Comparison of ENCODE assay signal across 8 cellular contexts in genomic region chrX:155056877-155057792, GRCh38. TPM values are rescaled to one million over a fixed set of nuclear protein-coding genes. Genes with fewer than 3 reads are reported as not detected.
A peak's percentile ranks its signal among the peaks of the same experiment; 100 is the strongest.
DNase-seq lines count a peak whose midpoint lies in the region; ATAC-seq and TF ChIP-seq lines count a peak whose summit lies in the region.

No MANE protein-coding gene starts in this region.

- H3K36me3 Mint-ChIP-seq in activated CD8-positive, alpha-beta T cell treated with anti-CD3 and anti-CD28 coated beads, Interleukin-2, amount 10 ng/mL, durations not matched to agents 7 days and 5 days (ENCODE audit: low read depth): peaks cover 20% of the 10 kb centered on the region
- H3K36me3 Mint-ChIP-seq in endothelial cell (ENCODE audit: low read depth, unreplicated experiment) (peaks cover 8% of the 10 kb centered on the region), memory B cell (peaks cover 3% of the 10 kb centered on the region)

- no peaks in the 10 kb centered on the region for H3K9me3 Mint-ChIP-seq in activated CD8-positive, alpha-beta T cell treated with anti-CD3 and anti-CD28 coated beads, Interleukin-2, amount 10 ng/mL, durations not matched to agents 7 days and 5 days (ENCODE audit: insufficient read depth)
- H3K9me3 Mint-ChIP-seq in endothelial cell (ENCODE audit: unreplicated experiment): no peaks in the 10 kb centered on the region
- H3K9me3 Mint-ChIP-seq in memory B cell: no peaks in the 10 kb centered on the region

- DNase-seq in NCI-H2196 (lab: John Stamatoyannopoulos, UW; ENCODE audit: unreplicated experiment) (peak; percentile 41), NCI-H2196 treated with DMSO at 0.1 percent for 48 hours (lab: John Stamatoyannopoulos, UW; ENCODE audit: unreplicated experiment) (no peak), NCI-H2107 treated with DMSO at 0.1 percent for 48 hours (lab: John Stamatoyannopoulos, UW; ENCODE audit: unreplicated experiment) (peak; percentile 44), endothelial cell (ENCODE audit: low spot score) (peak; percentile 57), memory B cell (ENCODE audit: low spot score in 2 of 2) (peak; percentile 28 to 33)
- peak; percentile 62 for DNase-seq in activated CD8-positive, alpha-beta T cell treated with anti-CD3 and anti-CD28 coated beads, Interleukin-2, amount 10 ng/mL, durations not matched to agents 7 days and 5 days
- peak; percentile 12 for DNase-seq in stimulated activated naive CD4-positive, alpha-beta T cell treated with Interleukin-2 at 50 U/mL for 16 hours (lab: John Stamatoyannopoulos, UW)

- H3K4me3 Mint-ChIP-seq in activated CD8-positive, alpha-beta T cell treated with anti-CD3 and anti-CD28 coated beads, Interleukin-2, amount 10 ng/mL, durations not matched to agents 7 days and 5 days: peak overlapping the region; percentile 60
- H3K4me3 Mint-ChIP-seq in endothelial cell (ENCODE audit: unreplicated experiment) (no peak overlapping the region), memory B cell (peak overlapping the region; percentile 61)

- TF ChIP-seq CTCF in endothelial cell (IDR thresholded peaks at IDR 0.05; ENCODE audit: unreplicated experiment): peak; percentile 65

- no peaks in the 10 kb centered on the region for H3K27me3 Mint-ChIP-seq in activated CD8-positive, alpha-beta T cell treated with anti-CD3 and anti-CD28 coated beads, Interleukin-2, amount 10 ng/mL, durations not matched to agents 7 days and 5 days (ENCODE audit: low read depth)
- H3K27me3 Mint-ChIP-seq in endothelial cell (ENCODE audit: unreplicated experiment) (no peaks in the 10 kb centered on the region), memory B cell (no peaks in the 10 kb centered on the region)

- H3K4me1 Mint-ChIP-seq in activated CD8-positive, alpha-beta T cell treated with anti-CD3 and anti-CD28 coated beads, Interleukin-2, amount 10 ng/mL, durations not matched to agents 7 days and 5 days (ENCODE audit: low read depth): peaks cover 36% of the 10 kb centered on the region
- H3K4me1 Mint-ChIP-seq in endothelial cell (ENCODE audit: unreplicated experiment) (no peaks in the 10 kb centered on the region), memory B cell (peaks cover 3% of the 10 kb centered on the region)

- peak overlapping the region; percentile 77 for H3K27ac Mint-ChIP-seq in activated CD8-positive, alpha-beta T cell treated with anti-CD3 and anti-CD28 coated beads, Interleukin-2, amount 10 ng/mL, durations not matched to agents 7 days and 5 days
- H3K27ac Mint-ChIP-seq in endothelial cell (ENCODE audit: unreplicated experiment) (no peak overlapping the region), memory B cell (no peak overlapping the region)

- CTCF ChIA-PET in activated CD8-positive, alpha-beta T cell treated with anti-CD3 and anti-CD28 coated beads, Interleukin-2, amount 10 ng/mL, durations not matched to agents 7 days and 5 days (lab: Charles Lee): interaction anchor here (0.6 to 3.3 kb wide), 23 partner anchors 8 to 158 kb away, joined by 3 to 19 read pairs (median 8); partner anchors contain the start of gene FUNDC2

- ATAC-seq in HG02678 (IDR thresholded peaks at IDR 0.05; ENCODE audit: unreplicated experiment) (peak; percentile 81), memory B cell (ENCODE audit: low read depth) (peak; percentile 58)
- ATAC-seq in activated CD8-positive, alpha-beta T cell treated with anti-CD3 and anti-CD28 coated beads, Interleukin-2, amount 10 ng/mL, durations not matched to agents 7 days and 5 days: peak; percentile 82

- POLR2A ChIA-PET in activated CD8-positive, alpha-beta T cell treated with anti-CD3 and anti-CD28 coated beads, Interleukin-2, amount 10 ng/mL, durations not matched to agents 7 days and 5 days (lab: Charles Lee): no interaction called here

RNA-seq across cellular contexts. Expression of gene CMC4, which starts 13.8 kb away (rescaled TPM):
- total RNA-seq in activated CD8-positive, alpha-beta T cell treated with anti-CD3 and anti-CD28 coated beads, Interleukin-2, amount 10 ng/mL, durations not matched to agents 7 days and 5 days: 1 to 10 TPM; 4.1 to 5.6 TPM
- 6.1 TPM for total RNA-seq in endothelial cell (ENCODE audit: unreplicated experiment)

RNA-seq across cellular contexts. Expression of gene MTCP1, which starts 13.8 kb away (rescaled TPM):
- total RNA-seq in activated CD8-positive, alpha-beta T cell treated with anti-CD3 and anti-CD28 coated beads, Interleukin-2, amount 10 ng/mL, durations not matched to agents 7 days and 5 days: 10 to 100 TPM; 20.2 to 21.4 TPM
- total RNA-seq in endothelial cell (ENCODE audit: unreplicated experiment): 15.2 TPM

RNA-seq across cellular contexts. Expression of gene BRCC3, which starts 14.2 kb away (rescaled TPM):
- total RNA-seq in activated CD8-positive, alpha-beta T cell treated with anti-CD3 and anti-CD28 coated beads, Interleukin-2, amount 10 ng/mL, durations not matched to agents 7 days and 5 days: 10 to 100 TPM; 32.8 to 33.5 TPM
- total RNA-seq in endothelial cell (ENCODE audit: unreplicated experiment): 42.5 TPM

RNA-seq across cellular contexts. Expression of gene FUNDC2, which starts 30.5 kb away (rescaled TPM):
- total RNA-seq in activated CD8-positive, alpha-beta T cell treated with anti-CD3 and anti-CD28 coated beads, Interleukin-2, amount 10 ng/mL, durations not matched to agents 7 days and 5 days: 10 to 100 TPM; 49.3 to 51.7 TPM
- total RNA-seq in endothelial cell (ENCODE audit: unreplicated experiment): 54.5 TPM

RNA-seq across cellular contexts. Expression of gene F8, which starts 34.6 kb away (rescaled TPM):
- 1 to 10 TPM; 4.1 to 4.2 TPM for total RNA-seq in activated CD8-positive, alpha-beta T cell treated with anti-CD3 and anti-CD28 coated beads, Interleukin-2, amount 10 ng/mL, durations not matched to agents 7 days and 5 days
- 4.5 TPM for total RNA-seq in endothelial cell (ENCODE audit: unreplicated experiment)
